ENCODE assay signal across 24 cellular contexts in genomic region chr2:112800881-112801583, GRCh38. TPM values are rescaled to one million over a fixed set of nuclear protein-coding genes. Genes with fewer than 3 reads are reported as not detected.
DNase-seq lines count a peak whose midpoint lies in the region; ATAC-seq and TF ChIP-seq lines count a peak whose summit lies in the region.
"Had no signal": no experiment of that assay in that cellular context is flagged by ENCODE, and none has a peak within 500 bp of the region (broad histone marks: within the 10 kb centered on the region; RNA-seq: fewer than 3 reads in every experiment).

No MANE protein-coding gene starts in this region.

- TF ChIP-seq POLR2A in testis (IDR thresholded peaks at IDR 0.05) = no peak

- TF ChIP-seq CTCF in Calu3 (IDR thresholded peaks at IDR 0.05; ENCODE audit: unreplicated experiment) = no peak
- TF ChIP-seq CTCF in testis (IDR thresholded peaks at IDR 0.05) = no peak

- no TSS peak for BruUV-seq in Calu3 (replicated peaks; lab: Mats Ljungman, UMichigan)

- H3K4me3 ChIP-seq in esophagus (ENCODE audit: low read depth in 1 of 2, low read length in 2 of 2) = no peak overlapping the region
- no peak overlapping the region for H3K4me3 ChIP-seq in testis
- H3K4me3 ChIP-seq: GM23338 had no signal

- CTCF ChIA-PET in Calu3 (lab: Charles Lee) = no interaction called here

- no peak for DNase-seq in activated T-cell treated with anti-CD3 and anti-CD28 coated beads, Interleukin-2, amount 50 U/mL, for 72 hours
- DNase-seq in activated T-cell treated with anti-CD3 and anti-CD28 coated beads, Interleukin-2, amount 50 U/mL, for 48 hours = no peak
- DNase-seq in Calu3 (no peak), testis (no peak), mesenteric fat pad (ENCODE audit: low spot score) (no peak)
- DNase-seq in stimulated activated effector memory CD8-positive, alpha-beta T cell treated with anti-CD3 and anti-CD28 coated beads, Interleukin-12 subunit alpha, Interleukin-12 subunit beta, amount 100 ng/mL, for 72 hours (ENCODE audit: low spot score in 2 of 2) = no peak
- no peak for DNase-seq in activated effector memory CD4-positive, alpha-beta T cell treated with anti-CD3 and anti-CD28 coated beads, Interleukin-2, amount 50 U/mL, for 16 hours
- DNase-seq: 8988T; BE2C; CD8-positive, alpha-beta T cell; DMS53; HCEC 1CT; Kasumi-1; MM.1S; NCI-H187; NCI-H2107; NCI-H2227 treated with DMSO at 0.1 percent for 48 hours; NCI-H524; NCI-H82; OCI-M1; SHP77 treated with DMSO at 0.1 percent for 48 hours had no signal

- no peak overlapping the region for H3K4me3 Mint-ChIP-seq in activated T-cell treated with anti-CD3 and anti-CD28 coated beads, Interleukin-2, amount 50 U/mL, for 72 hours
- no peak overlapping the region for H3K4me3 Mint-ChIP-seq in Calu3 (ENCODE audit: low read depth, unreplicated experiment)
- peak overlapping the region; percentile 22 for H3K4me3 Mint-ChIP-seq in stimulated activated effector memory CD8-positive, alpha-beta T cell treated with anti-CD3 and anti-CD28 coated beads, Interleukin-12 subunit alpha, Interleukin-12 subunit beta, amount 100 ng/mL, for 72 hours
- H3K4me3 Mint-ChIP-seq: CD8-positive, alpha-beta T cell; GM23338 had no signal

- peaks cover 0 to 8% of the 10 kb centered on the region in 2 donors for H3K4me1 ChIP-seq in esophagus (ENCODE audit: control insufficient read depth in 2 of 2, insufficient read depth in 2 of 2, low read length in 1 of 2)
- no peaks in the 10 kb centered on the region for H3K4me1 ChIP-seq in testis
- H3K4me1 ChIP-seq: BE2C had no signal

- H3K36me3 ChIP-seq in esophagus (ENCODE audit: control insufficient read depth in 2 of 2, insufficient read depth in 2 of 2, low read length in 1 of 2) (no peaks in the 10 kb centered on the region), testis (ENCODE audit: low read depth, missing control alignments) (no peaks in the 10 kb centered on the region)
- H3K36me3 ChIP-seq: BE2C had no signal

- H3K4me1 Mint-ChIP-seq in activated T-cell treated with anti-CD3 and anti-CD28 coated beads, Interleukin-2, amount 50 U/mL, for 72 hours (ENCODE audit: low read depth) = peaks cover 21% of the 10 kb centered on the region
- peaks cover 69% of the 10 kb centered on the region for H3K4me1 Mint-ChIP-seq in Calu3 (ENCODE audit: low read depth, unreplicated experiment)
- H3K4me1 Mint-ChIP-seq in stimulated activated effector memory CD8-positive, alpha-beta T cell treated with anti-CD3 and anti-CD28 coated beads, Interleukin-12 subunit alpha, Interleukin-12 subunit beta, amount 100 ng/mL, for 72 hours = peaks cover 42% of the 10 kb centered on the region

- 75 to 81% methylated on average over 4 of the region's 4 CpGs for WGBS in esophagus, 2 donors
- WGBS in testis, 2 donors = 90 to 94% methylated on average over 4 of the region's 4 CpGs

- no peaks in the 10 kb centered on the region for H3K27me3 ChIP-seq in esophagus (ENCODE audit: control insufficient read depth in 1 of 2, insufficient read depth in 2 of 2, low read length in 2 of 2)
- no peaks in the 10 kb centered on the region for H3K27me3 ChIP-seq in testis
- H3K27me3 ChIP-seq: BE2C had no signal

- no peak for ATAC-seq in activated T-cell treated with anti-CD3 and anti-CD28 coated beads, Interleukin-2, amount 50 U/mL, for 72 hours (replicated peaks in 1 of 2)
- ATAC-seq in stimulated activated effector memory CD8-positive, alpha-beta T cell treated with anti-CD3 and anti-CD28 coated beads, Interleukin-12 subunit alpha, Interleukin-12 subunit beta, amount 100 ng/mL, for 72 hours = no peak
- ATAC-seq: CD8-positive, alpha-beta T cell; GM23338 had no signal

- H3K27ac ChIP-seq in esophagus (ENCODE audit: low read depth in 2 of 2, low read length in 1 of 2) (peak overlapping the region; percentile 26 to 55), testis (no peak overlapping the region)
- H3K27ac ChIP-seq: HL-60 had no signal

- peaks cover 0 to 3% of the 10 kb centered on the region in 2 donors for H3K9me3 ChIP-seq in esophagus (ENCODE audit: control insufficient read depth in 2 of 2, insufficient read depth in 1 of 2, low read depth in 1 of 2, low read length in 1 of 2)
- H3K9me3 ChIP-seq in testis = no peaks in the 10 kb centered on the region
- H3K9me3 ChIP-seq: BE2C had no signal

- H3K27me3 Mint-ChIP-seq in activated T-cell treated with anti-CD3 and anti-CD28 coated beads, Interleukin-2, amount 50 U/mL, for 72 hours (ENCODE audit: low read depth) = peaks cover 7% of the 10 kb centered on the region
- H3K27me3 Mint-ChIP-seq in Calu3 (ENCODE audit: unreplicated experiment) = no peaks in the 10 kb centered on the region

- H3K9me3 Mint-ChIP-seq in activated T-cell treated with anti-CD3 and anti-CD28 coated beads, Interleukin-2, amount 50 U/mL, for 72 hours = no peaks in the 10 kb centered on the region
- peaks cover 9% of the 10 kb centered on the region for H3K9me3 Mint-ChIP-seq in Calu3 (ENCODE audit: low read depth, unreplicated experiment)
- peaks cover 4% of the 10 kb centered on the region for H3K9me3 Mint-ChIP-seq in stimulated activated effector memory CD8-positive, alpha-beta T cell treated with anti-CD3 and anti-CD28 coated beads, Interleukin-12 subunit alpha, Interleukin-12 subunit beta, amount 100 ng/mL, for 72 hours
- H3K9me3 Mint-ChIP-seq: CD8-positive, alpha-beta T cell; GM23338 had no signal

- H3K27ac Mint-ChIP-seq in activated T-cell treated with anti-CD3 and anti-CD28 coated beads, Interleukin-2, amount 50 U/mL, for 72 hours = peak overlapping the region; percentile 25
- peak overlapping the region; percentile 53 for H3K27ac Mint-ChIP-seq in Calu3 (ENCODE audit: unreplicated experiment)
- no peak overlapping the region for H3K27ac Mint-ChIP-seq in stimulated activated effector memory CD8-positive, alpha-beta T cell treated with anti-CD3 and anti-CD28 coated beads, Interleukin-12 subunit alpha, Interleukin-12 subunit beta, amount 100 ng/mL, for 72 hours
- H3K27ac Mint-ChIP-seq: GM23338 had no signal

- H3K36me3 Mint-ChIP-seq in activated T-cell treated with anti-CD3 and anti-CD28 coated beads, Interleukin-2, amount 50 U/mL, for 72 hours (ENCODE audit: insufficient read depth in 2 of 2) = peaks cover 0 to 4% of the 10 kb centered on the region in 2 donors
- H3K36me3 Mint-ChIP-seq in Calu3 (ENCODE audit: insufficient read depth, unreplicated experiment) = peaks cover 25% of the 10 kb centered on the region
- H3K36me3 Mint-ChIP-seq in stimulated activated effector memory CD8-positive, alpha-beta T cell treated with anti-CD3 and anti-CD28 coated beads, Interleukin-12 subunit alpha, Interleukin-12 subunit beta, amount 100 ng/mL, for 72 hours = peaks cover 4% of the 10 kb centered on the region
- H3K36me3 Mint-ChIP-seq: CD8-positive, alpha-beta T cell had no signal

- intact Hi-C loops in Calu3 (cut with micrococcal nuclease; ENCODE audit: unreplicated experiment) (no loop called here), testis (cut with DNase I; ENCODE audit: low total_unique reads) (no loop called here)

RNA-seq across cellular contexts. Expression of gene IL1A, which starts 16.7 kb away (rescaled TPM):
- 1 to 10 TPM; 1.4 to 6.6 TPM for total RNA-seq in activated T-cell treated with anti-CD3 and anti-CD28 coated beads, Interleukin-2, amount 50 U/mL, for 72 hours
- total RNA-seq in Calu3 (2022) = 6.4 and 14.4 TPM in 2 replicates
- polyA plus RNA-seq in esophagus = 10 to 100 TPM; 17.4 to 30.0 TPM
- 10 to 100 TPM; 21.4 to 36.5 TPM for total RNA-seq in testis
- polyA plus RNA-seq in testis (ENCODE audit: insufficient read depth, low read depth, low replicate concordance) = 15.8 TPM
- total RNA-seq in mesenteric fat pad = not detected
- total RNA-seq: CD8-positive, alpha-beta T cell had no signal

RNA-seq across cellular contexts. Expression of gene IL1B, which starts 35.5 kb away (rescaled TPM):
- total RNA-seq in activated T-cell treated with anti-CD3 and anti-CD28 coated beads, Interleukin-2, amount 50 U/mL, for 72 hours = under 1 TPM in 1 of 2 donors, not detected in 1; 0.14 TPM
- total RNA-seq in Calu3 (2022) (4.1 and 15.5 TPM in 2 replicates), testis (under 1 TPM; 0.62 to 0.63 TPM), mesenteric fat pad (8.2 TPM)
- polyA plus RNA-seq in esophagus (1 to 10 TPM; 1.9 to 4.3 TPM), testis (ENCODE audit: insufficient read depth, low read depth, low replicate concordance) (1.8 TPM)
- total RNA-seq: GM23338 had no signal
- polyA plus RNA-seq: GM23338 had no signal

RNA-seq across cellular contexts. Expression of gene CKAP2L, which starts 36.6 kb away (rescaled TPM):
- 10 to 100 TPM; 45.5 to 47.7 TPM for total RNA-seq in activated T-cell treated with anti-CD3 and anti-CD28 coated beads, Interleukin-2, amount 50 U/mL, for 72 hours
- total RNA-seq in Calu3 (2022) = 27.4 and 42.5 TPM in 2 replicates
- 1 to 10 TPM; 1.6 to 3.5 TPM for polyA plus RNA-seq in esophagus
- total RNA-seq in testis = 10 to 100 TPM in 1 of 2 donors, 1 to 10 TPM in 1; 7.1 to 11.0 TPM
- 9.5 TPM for polyA plus RNA-seq in testis (ENCODE audit: insufficient read depth, low read depth, low replicate concordance)
- not detected for total RNA-seq in mesenteric fat pad

Comparison
In these comparisons a context has a peak if more than half of its experiments do, and no peak if none do; other contexts are left out.
1. H3K27ac ChIP-seq: peak in esophagus (2 of 2); none in testis (0 of 2).